14 cellular contexts compared by ENCODE assay signal in genomic region chr6:44286747-44287146, GRCh38. TPM values are rescaled to one million over a fixed set of nuclear protein-coding genes. Genes with fewer than 3 reads are reported as not detected.
DNase-seq lines count a peak whose midpoint lies in the region; TF ChIP-seq lines count a peak whose summit lies in the region.
"Had no signal": no experiment of that assay in that cellular context is flagged by ENCODE, and none has a peak within 500 bp of the region (broad histone marks: within the 10 kb centered on the region; RNA-seq: fewer than 3 reads in every experiment).

No MANE protein-coding gene starts in this region.

- no peaks in the 10 kb centered on the region for H3K9me3 ChIP-seq in MM.1S (replicated peaks; ENCODE audit: insufficient read depth, low read length)
- H3K9me3 ChIP-seq: A549, BE2C had no signal

- H3K9me3 Mint-ChIP-seq in endothelial cell (ENCODE audit: unreplicated experiment) = no peaks in the 10 kb centered on the region

- H3K27ac ChIP-seq in MM.1S (ENCODE audit: low read length) = no peak overlapping the region
- H3K27ac ChIP-seq: A549, C4-2B had no signal

- H3K4me1 ChIP-seq in MM.1S (ENCODE audit: low read length) = no peaks in the 10 kb centered on the region
- H3K4me1 ChIP-seq: A549, BE2C had no signal

- H3K9me2 ChIP-seq in MM.1S (replicated peaks; ENCODE audit: insufficient read depth, low read length) = no peaks in the 10 kb centered on the region

- H3K4me1 Mint-ChIP-seq in endothelial cell (ENCODE audit: unreplicated experiment) = peaks cover 6% of the 10 kb centered on the region
- H3K4me1 Mint-ChIP-seq: CD4-positive, alpha-beta memory T cell had no signal

- H3K4me3 ChIP-seq in MM.1S (ENCODE audit: low read length) = no peak overlapping the region
- H3K4me3 ChIP-seq: A549 had no signal

- H3K4me3 Mint-ChIP-seq in endothelial cell (ENCODE audit: unreplicated experiment) = no peak overlapping the region
- H3K4me3 Mint-ChIP-seq: CD4-positive, alpha-beta memory T cell had no signal

- H3K9ac ChIP-seq in MM.1S (ENCODE audit: low read length) = no peak overlapping the region

- no peaks in the 10 kb centered on the region for H3K36me3 ChIP-seq in MM.1S (replicated peaks; ENCODE audit: insufficient read depth, low read length)
- H3K36me3 ChIP-seq: BE2C had no signal

- peak overlapping the region; percentile 28 for H3K27ac Mint-ChIP-seq in endothelial cell (ENCODE audit: unreplicated experiment)
- H3K27ac Mint-ChIP-seq: CD4-positive, alpha-beta memory T cell had no signal

- TF ChIP-seq CTCF in GM12873 (IDR thresholded peaks at IDR 0.05; ENCODE audit: insufficient read depth, low read depth, low read length, missing control alignments) (peak; percentile 12), MM.1S (IDR thresholded peaks at IDR 0.05; ENCODE audit: low read length) (peak; percentile 8; the same call in 1 of the 2 replicates), endothelial cell (IDR thresholded peaks at IDR 0.05; ENCODE audit: unreplicated experiment) (no peak)

- no peaks in the 10 kb centered on the region for H3K79me2 ChIP-seq in MM.1S (ENCODE audit: low read length)

- H4K20me1 ChIP-seq in MM.1S (ENCODE audit: insufficient read depth, low read length) = no peaks in the 10 kb centered on the region

- H3K4me2 ChIP-seq in MM.1S (ENCODE audit: low read depth, low read length) = no peak overlapping the region
- H3K4me2 ChIP-seq: A549 had no signal

- no peak overlapping the region for H2AFZ ChIP-seq in MM.1S (ENCODE audit: low read length)

- no peaks in the 10 kb centered on the region for H3F3A ChIP-seq in MM.1S (ENCODE audit: insufficient read depth, low read length)

- no peak for DNase-seq in MM.1S
- no peak for DNase-seq in endothelial cell (ENCODE audit: low spot score)
- no peak for DNase-seq in NCI-H2196 (lab: John Stamatoyannopoulos, UW; ENCODE audit: unreplicated experiment)
- DNase-seq in NCI-H526 (lab: John Stamatoyannopoulos, UW) = no peak
- no peak for DNase-seq in DMS79 treated with DMSO at 0.1 percent for 48 hours (lab: John Stamatoyannopoulos, UW)
- DNase-seq: BE2C; CD4-positive, alpha-beta memory T cell; DMS79; EL; IMR-90; KG1 had no signal

- H3K27me3 ChIP-seq in MM.1S (replicated peaks; ENCODE audit: insufficient read depth, low read length) = peaks cover 88% of the 10 kb centered on the region
- H3K27me3 ChIP-seq: BE2C had no signal

- H3K27me3 Mint-ChIP-seq in endothelial cell (ENCODE audit: unreplicated experiment) = peaks cover 19% of the 10 kb centered on the region

- H3K36me3 Mint-ChIP-seq in endothelial cell (ENCODE audit: low read depth, unreplicated experiment) = peaks cover 4% of the 10 kb centered on the region
- H3K36me3 Mint-ChIP-seq: CD4-positive, alpha-beta memory T cell had no signal

RNA-seq across cellular contexts. Expression of gene TMEM151B, which starts 16.5 kb away (rescaled TPM):
- total RNA-seq in endothelial cell (ENCODE audit: unreplicated experiment) = 0.28 TPM
- total RNA-seq: CD4-positive, alpha-beta memory T cell; IMR-90 had no signal

RNA-seq across cellular contexts. Expression of gene NFKBIE, which starts 21.4 kb away (rescaled TPM):
- total RNA-seq in endothelial cell (ENCODE audit: unreplicated experiment) = 16.7 TPM

RNA-seq across cellular contexts. Expression of gene AARS2, which starts 26.4 kb away (rescaled TPM):
- 16.0 TPM for total RNA-seq in endothelial cell (ENCODE audit: unreplicated experiment)

RNA-seq across cellular contexts. Expression of gene SLC35B2, which starts 29.4 kb away (rescaled TPM):
- 31.8 TPM for total RNA-seq in endothelial cell (ENCODE audit: unreplicated experiment)

RNA-seq across cellular contexts. Expression of gene HSP90AB1, which starts 39.8 kb away (rescaled TPM):
- total RNA-seq in endothelial cell (ENCODE audit: unreplicated experiment) = 962 TPM
